In genomic region chr1:27351541-27352107, GRCh38 we compare ENCODE assay signal across 19 cellular contexts. TPM values are rescaled to one million over a fixed set of nuclear protein-coding genes. Genes with fewer than 3 reads are reported as not detected.
A peak's percentile ranks its signal among the peaks of the same experiment; 100 is the strongest.
DNase-seq lines count a peak whose midpoint lies in the region; ATAC-seq and TF ChIP-seq lines count a peak whose summit lies in the region.
"Had no signal": no experiment of that assay in that cellular context is flagged by ENCODE, and none has a peak within 500 bp of the region (broad histone marks: within the 10 kb centered on the region; RNA-seq: fewer than 3 reads in every experiment).

No MANE protein-coding gene starts in this region.

- H3K9me3 ChIP-seq in HCT116 (ENCODE audit: control insufficient read depth in 1 of 2, insufficient read depth in 1 of 2, low read depth in 1 of 2, low read length in 2 of 2) = no peaks in the 10 kb centered on the region
- H3K9me3 ChIP-seq in iPS-15b (ENCODE audit: control insufficient read depth, insufficient read depth, low read length) = no peaks in the 10 kb centered on the region
- H3K9me3 ChIP-seq: BE2C, SK-N-SH, stomach had no signal

- CTCF ChIA-PET in HCT116 (lab: Charles Lee) = no interaction called here
- CTCF ChIA-PET in WTC11 (lab: Charles Lee) = interaction anchor here (0.6 to 11.0 kb wide), 27 partner anchors 8 to 321 kb away, joined by 3 to 258 read pairs (median 5); partner anchors contain the start of genes CD164L2, IFI6, MAP3K6 and SYTL1

- no peak for TF ChIP-seq RAD21 in HCT116 (IDR thresholded peaks at IDR 0.05; ENCODE audit: low read depth)

- no peaks in the 10 kb centered on the region for H3K79me2 ChIP-seq in HCT116 (ENCODE audit: insufficient read depth, low read length)

- no peak for TF ChIP-seq CTCF in HCT116 (IDR thresholded peaks at IDR 0.05 in 2 of 3, conservative IDR thresholded peaks at IDR 0.05 in 1 of 3; ENCODE audit: borderline replicate concordance in 1 of 3, insufficient read depth in 1 of 3, low read depth in 2 of 3, low read length in 2 of 3)
- TF ChIP-seq CTCF in WTC11 (IDR thresholded peaks at IDR 0.05) = no peak
- TF ChIP-seq CTCF in CD14-positive monocyte (IDR thresholded peaks at IDR 0.05) = no peak
- no peak for TF ChIP-seq CTCF in omental fat pad (IDR thresholded peaks at IDR 0.05)

- H3K4me1 Mint-ChIP-seq in WTC11 = peaks cover 18% of the 10 kb centered on the region
- peaks cover 11% of the 10 kb centered on the region for H3K4me1 Mint-ChIP-seq in CD14-positive monocyte

- H3K4me3 Mint-ChIP-seq in WTC11 = peak overlapping the region; percentile 75
- H3K4me3 Mint-ChIP-seq in CD14-positive monocyte = no peak overlapping the region

- 0 out of 2 replicates have a peak overlapping the region, but pooled peaks have one; percentile 16 for H3K27ac ChIP-seq in HCT116 (ENCODE audit: low read depth, low read length)

- RAD21 ChIA-PET in HCT116 (lab: Charles Lee; ENCODE audit: low non-redundant PET in 1 of 2, low total read pairs in 2 of 2, uncharacterized antibody in 2 of 2, unreplicated experiment in 2 of 2) = no interaction called here

- DNase-seq in HCT116 (ENCODE audit: low read depth, low spot score) (no peak), WTC11 (ENCODE audit: low spot score) (no peak), posterior vena cava (ENCODE audit: low spot score) (peak; percentile 70), CD14-positive monocyte (ENCODE audit: low spot score) (no peak), SKM-1 (lab: John Stamatoyannopoulos, UW; ENCODE audit: unreplicated experiment) (no peak), omental fat pad (ENCODE audit: low spot score) (no peak), retina (no peak)
- DNase-seq: BE2C; HCEC 1CT; KBM-7; NCI-H1436 treated with DMSO at 0.1 percent for 48 hours; NCI-H446; occipital lobe; SK-N-SH; stimulated activated CD4-positive, alpha-beta T cell treated with anti-CD3 and anti-CD28 coated beads, Interleukin-12 subunit alpha, Interleukin-12 subunit beta, amount 100 ng/mL, for 4 hours; stomach had no signal

- H3K9ac ChIP-seq in HCT116 (ENCODE audit: low read length) = no peak overlapping the region
- peak overlapping the region; percentile 76 for H3K9ac ChIP-seq in iPS-15b (ENCODE audit: low read depth, low read length)
- H3K9ac ChIP-seq: SK-N-SH had no signal

- H3K9me3 Mint-ChIP-seq in WTC11 (no peaks in the 10 kb centered on the region), CD14-positive monocyte (peaks cover 0 to 2% (median 0%) of the 10 kb centered on the region in 7 donors)
- H3K9me3 Mint-ChIP-seq: activated T-helper 2 cell treated with anti-CD3 and anti-CD28 coated beads, Interferon-gamma antibody, Interleukin-2, Interleukin-4, amounts not matched to agents 10 μg/mL and 5 μg/mL and 100 μg/mL, durations not matched to agents 14 hours and 24 hours and 36 hours had no signal

- ATAC-seq in HCT116 (no peak), WTC11 (peak; percentile 1; the same call in 1 of the 2 replicates), omental fat pad (ENCODE audit: low FRiP score) (no peak)

- H3K9me2 ChIP-seq in HCT116 (ENCODE audit: insufficient read depth) = no peaks in the 10 kb centered on the region
- H3K9me2 ChIP-seq: SK-N-SH had no signal

- H3K36me3 Mint-ChIP-seq in WTC11 = peaks cover 3% of the 10 kb centered on the region; the same call in 1 of the 2 replicates
- peaks cover 26 to 71% of the 10 kb centered on the region in 2 donors for H3K36me3 Mint-ChIP-seq in CD14-positive monocyte

- H3K27me3 ChIP-seq in HCT116 (ENCODE audit: insufficient read depth, low read length) (no peaks in the 10 kb centered on the region), iPS-15b (ENCODE audit: control insufficient read depth, insufficient read depth, low read length) (peaks cover 6% of the 10 kb centered on the region)
- H3K27me3 ChIP-seq: BE2C had no signal

- H3K4me1 ChIP-seq in HCT116 (ENCODE audit: control insufficient read depth in 1 of 2, insufficient read depth in 2 of 2, low read length in 2 of 2) (peaks cover 25 to 31% of the 10 kb centered on the region in 2 experiments), iPS-15b (ENCODE audit: control insufficient read depth, insufficient read depth, low read length) (peaks cover 6% of the 10 kb centered on the region)
- H3K4me1 ChIP-seq: BE2C had no signal

- H3K27me3 Mint-ChIP-seq in WTC11 (ENCODE audit: low read depth) (peaks cover 12% of the 10 kb centered on the region), CD14-positive monocyte (ENCODE audit: low read depth in 3 of 3) (peaks cover 1 to 11% (median 4%) of the 10 kb centered on the region in 3 donors)

- H3K36me3 ChIP-seq in HCT116 (ENCODE audit: control insufficient read depth in 1 of 2, insufficient read depth in 2 of 2, low read length in 2 of 2) (peaks cover 0 to 7% of the 10 kb centered on the region in 2 experiments; a peak in 1 of 4 replicates), iPS-15b (ENCODE audit: control insufficient read depth, insufficient read depth, low read length) (peaks cover 2% of the 10 kb centered on the region)
- H3K36me3 ChIP-seq: BE2C had no signal

- TF ChIP-seq POLR2A in HCT116 (IDR thresholded peaks at IDR 0.05; ENCODE audit: borderline replicate concordance, extremely low read depth, insufficient read depth, insufficient read length) = no peak

- H2AFZ ChIP-seq in HCT116 (ENCODE audit: low read depth, low read length, poor library complexity, severe bottlenecking) = no peak overlapping the region

- POLR2A ChIA-PET in HCT116 (lab: Charles Lee) (interaction anchor here (1.2 to 1.9 kb wide), 2 partner anchors 9 to 10 kb away, joined by 3 to 10 read pairs; partner anchors contain the start of gene SYTL1), WTC11 (lab: Charles Lee) (interaction anchor here (0.6 to 3.1 kb wide), 6 partner anchors 10 to 176 kb away, joined by 3 to 29 read pairs (median 7); partner anchors contain the start of genes CD164L2, MAP3K6 and SYTL1)

- BruUV-seq in HCT116 (replicated peaks; lab: Mats Ljungman, UMichigan) = no TSS peak

- no peak overlapping the region for H3K27ac Mint-ChIP-seq in WTC11
- H3K27ac Mint-ChIP-seq in CD14-positive monocyte = no peak overlapping the region
- H3K27ac Mint-ChIP-seq: activated T-helper 2 cell treated with anti-CD3 and anti-CD28 coated beads, Interferon-gamma antibody, Interleukin-2, Interleukin-4, amounts not matched to agents 10 μg/mL and 5 μg/mL and 100 μg/mL, durations not matched to agents 14 hours and 24 hours and 36 hours had no signal

- intact Hi-C loops in HCT116 (cut with micrococcal nuclease) = no loop called here
- intact Hi-C loops in posterior vena cava (cut with DNase I) = no loop called here
- intact Hi-C loops in CD14-positive monocyte (cut with micrococcal nuclease) = no loop called here

- H3K4me3 ChIP-seq in HCT116 (replicated peaks in 1 of 2; ENCODE audit: low read depth in 1 of 2, low read length in 2 of 2) (no peak overlapping the region), iPS-15b (ENCODE audit: low read depth, low read length) (peak overlapping the region; percentile 71)

- H3K4me2 ChIP-seq in HCT116 (ENCODE audit: low read length) = no peak overlapping the region
- H3K4me2 ChIP-seq: SK-N-SH had no signal

- H4K20me1 ChIP-seq in HCT116 (ENCODE audit: insufficient read depth) = no peaks in the 10 kb centered on the region

TF ChIP-seq in HCT116, 20 proteins besides CTCF, POLR2A, EP300 and RAD21 (continues in another document):
- no peak for TF ChIP-seq TCF7L2 (IDR thresholded peaks at IDR 0.05; ENCODE audit: borderline replicate concordance, extremely low read depth, insufficient read depth, insufficient read length)
- no peak for TF ChIP-seq EZH2phosphoT487 (IDR thresholded peaks at IDR 0.05; ENCODE audit: borderline replicate concordance)
- no peak for TF ChIP-seq ATF3 (IDR thresholded peaks at IDR 0.05)
- TF ChIP-seq ELF1 (IDR thresholded peaks at IDR 0.05; ENCODE audit: borderline replicate concordance, low read depth) = no peak

TF ChIP-seq in WTC11, 78 proteins besides CTCF, POLR2A, EP300 and RAD21 (continues in another document):
- TF ChIP-seq TEAD1 (CRISPR knock-in tag; IDR thresholded peaks at IDR 0.05) = no peak
- TF ChIP-seq ZSCAN18 (CRISPR knock-in tag; IDR thresholded peaks at IDR 0.05) = no peak

RNA-seq across cellular contexts. Expression of gene SYTL1, which starts 9.8 kb away (rescaled TPM):
- total RNA-seq in HCT116 (2021; ENCODE audit: unreplicated experiment) = 75.9 TPM
- polyA plus RNA-seq in HCT116 (2012) = 85.9 and 88.7 TPM in 2 replicates
- 18.0 to 19.7 TPM (median 18.5 TPM) in 3 replicates for total RNA-seq in WTC11 (2021)
- total RNA-seq in posterior vena cava = 1 to 10 TPM; 1.6 to 1.9 TPM
- polyA plus RNA-seq in CD14-positive monocyte = 10 to 100 TPM; 26.9 to 44.6 TPM
- 1 to 10 TPM; 1.2 to 4.3 (median 1.9) TPM for total RNA-seq in omental fat pad
- total RNA-seq: occipital lobe had no signal

RNA-seq across cellular contexts. Expression of gene MAP3K6, which starts 15.1 kb away (rescaled TPM):
- 30.2 TPM for total RNA-seq in HCT116 (2021; ENCODE audit: unreplicated experiment)
- polyA plus RNA-seq in HCT116 (2012) = 26.8 and 30.2 TPM in 2 replicates
- 13.3 to 15.0 TPM (median 14.0 TPM) in 3 replicates for total RNA-seq in WTC11 (2021)
- total RNA-seq in posterior vena cava = 10 to 100 TPM; 72.8 to 94.3 TPM
- 1 to 10 TPM; 3.2 to 6.7 TPM for polyA plus RNA-seq in CD14-positive monocyte
- total RNA-seq in omental fat pad = 100 to 1,000 TPM in 1 of 4 donors, 10 to 100 TPM in 3; 26.8 to 129 (median 43.4) TPM

RNA-seq across cellular contexts. Expression of gene FCN3, which starts 23.0 kb away (rescaled TPM):
- total RNA-seq in HCT116 (2021; ENCODE audit: unreplicated experiment) = 1.2 TPM
- polyA plus RNA-seq in HCT116 (2012) = 0.39 and 0.64 TPM in 2 replicates
- total RNA-seq in WTC11 (2021) = 0.98 to 1.6 TPM (median 1.3 TPM) in 3 replicates
- 10 to 100 TPM; 10.4 to 11.6 TPM for total RNA-seq in posterior vena cava
- polyA plus RNA-seq in CD14-positive monocyte = not detected
- total RNA-seq in omental fat pad = 100 to 1,000 TPM in 1 of 4 donors, 10 to 100 TPM in 3; 33.1 to 451 (median 75.9) TPM
- total RNA-seq: activated T-helper 2 cell treated with anti-CD3 and anti-CD28 coated beads, Interferon-gamma antibody, Interleukin-2, Interleukin-4, amounts not matched to agents 10 μg/mL and 5 μg/mL and 100 μg/mL, durations not matched to agents 14 hours and 24 hours and 36 hours; fibroblast of lung; occipital lobe had no signal
- polyA plus RNA-seq: fibroblast of lung, SK-N-SH had no signal

RNA-seq across cellular contexts. Expression of gene TMEM222, which starts 29.7 kb away (rescaled TPM):
- total RNA-seq in HCT116 (2021; ENCODE audit: unreplicated experiment) = 32.8 TPM
- polyA plus RNA-seq in HCT116 (2012) = 41.1 and 41.2 TPM in 2 replicates
- total RNA-seq in WTC11 (2021) = 24.9 to 29.8 TPM (median 28.7 TPM) in 3 replicates
- 10 to 100 TPM; 25.0 to 26.7 TPM for total RNA-seq in posterior vena cava
- 10 to 100 TPM; 23.2 to 24.6 TPM for polyA plus RNA-seq in CD14-positive monocyte
- total RNA-seq in omental fat pad = 10 to 100 TPM; 17.3 to 27.1 (median 23.7) TPM

RNA-seq across cellular contexts. Expression of gene CD164L2, which starts 31.5 kb away (rescaled TPM):
- 11.6 TPM for total RNA-seq in HCT116 (2021; ENCODE audit: unreplicated experiment)
- polyA plus RNA-seq in HCT116 (2012) = 10.4 and 13.0 TPM in 2 replicates
- total RNA-seq in WTC11 (2021) = 3.0 to 5.5 TPM (median 4.3 TPM) in 3 replicates
- total RNA-seq in posterior vena cava = not detected
- polyA plus RNA-seq in CD14-positive monocyte = not detected
- not detected for total RNA-seq in omental fat pad
- total RNA-seq: activated T-helper 2 cell treated with anti-CD3 and anti-CD28 coated beads, Interferon-gamma antibody, Interleukin-2, Interleukin-4, amounts not matched to agents 10 μg/mL and 5 μg/mL and 100 μg/mL, durations not matched to agents 14 hours and 24 hours and 36 hours; fibroblast of lung; occipital lobe; stomach had no signal
- polyA plus RNA-seq: fibroblast of lung had no signal
